10 cellular contexts compared by ENCODE assay signal in genomic region chr6:8707956-8708772, GRCh38.
DNase-seq lines count a peak whose midpoint lies in the region; ATAC-seq and TF ChIP-seq lines count a peak whose summit lies in the region.
"Had no signal": no experiment of that assay in that cellular context is flagged by ENCODE, and none has a peak within 500 bp of the region (broad histone marks: within the 10 kb centered on the region; RNA-seq: fewer than 3 reads in every experiment).

No MANE protein-coding gene starts in this region.

- H3K27ac Mint-ChIP-seq in nephron progenitor cell, result no peak overlapping the region
- H3K27ac Mint-ChIP-seq: B cell, naive B cell had no signal

- peaks cover 9% of the 10 kb centered on the region for H3K4me1 Mint-ChIP-seq in nephron progenitor cell
- H3K4me1 Mint-ChIP-seq: B cell, naive B cell had no signal

- H3K4me3 Mint-ChIP-seq in nephron progenitor cell, result no peak overlapping the region
- H3K4me3 Mint-ChIP-seq: B cell had no signal

- H3K27me3 ChIP-seq in dorsolateral prefrontal cortex, result no peaks in the 10 kb centered on the region

- no peak for ATAC-seq in HG02623 (IDR thresholded peaks at IDR 0.05; ENCODE audit: unreplicated experiment)

- peak in 48 of 56 donors; percentile 8 to 68 (median 36) for TF ChIP-seq CTCF in dorsolateral prefrontal cortex (IDR thresholded peaks at IDR 0.05 in 54 of 56, conservative IDR thresholded peaks at IDR 0.05 in 2 of 56; ENCODE audit: low read depth in 1 of 56, partially characterized antibody in 56 of 56)
- TF ChIP-seq CTCF in nephron progenitor cell (IDR thresholded peaks at IDR 0.05), result peak; percentile 31

- no peak overlapping the region for H3K27ac ChIP-seq in dorsolateral prefrontal cortex

- no peaks in the 10 kb centered on the region for H3K9me3 Mint-ChIP-seq in nephron progenitor cell
- H3K9me3 Mint-ChIP-seq: naive B cell had no signal

- H3K36me3 Mint-ChIP-seq in nephron progenitor cell (ENCODE audit: low read depth), result no peaks in the 10 kb centered on the region
- H3K36me3 Mint-ChIP-seq: naive B cell had no signal

- H3K27me3 Mint-ChIP-seq in nephron progenitor cell (ENCODE audit: low read depth, poor library complexity), result no peaks in the 10 kb centered on the region
- H3K27me3 Mint-ChIP-seq: B cell, naive B cell had no signal

- intact Hi-C loops in dorsolateral prefrontal cortex (cut with DNase I), result no loop called here

- DNase-seq in NCI-H2171 treated with DMSO at 0.1 percent for 48 hours (lab: John Stamatoyannopoulos, UW) (peak; percentile 14), NCI-H2171 (lab: John Stamatoyannopoulos, UW) (no peak), NCI-H526 (lab: John Stamatoyannopoulos, UW) (peak; percentile 7 to 68), dorsolateral prefrontal cortex (peak in 1 of 10 donors; percentile 10), nephron progenitor cell (no peak)
- DNase-seq in activated CD4-positive, alpha-beta T cell treated with anti-CD3 and anti-CD28 coated beads for 1 hour, result no peak
- DNase-seq in activated effector memory CD4-positive, alpha-beta T cell treated with Interleukin-2 at 50 U/mL for 16 hours, result no peak
- DNase-seq: naive B cell had no signal

- H3K4me3 ChIP-seq in dorsolateral prefrontal cortex, result peak overlapping the region in 33 of 59 donors; percentile 5 to 56 (median 31)

Comparison
In these comparisons a context has a peak if more than half of its experiments do, and no peak if none do; other contexts are left out.
1. DNase-seq: peak in NCI-H2171 treated with DMSO at 0.1 percent for 48 hours (single experiment) and NCI-H526 (2 of 2); none in NCI-H2171 (single experiment), nephron progenitor cell (single experiment), activated CD4-positive, alpha-beta T cell treated with anti-CD3 and anti-CD28 coated beads for 1 hour (single experiment) and activated effector memory CD4-positive, alpha-beta T cell treated with Interleukin-2 at 50 U/mL for 16 hours (single experiment).